9 cellular contexts compared by ENCODE assay signal in genomic region chr2:129253461-129253812, GRCh38.
DNase-seq lines count a peak whose midpoint lies in the region; ATAC-seq, FAIRE-seq and TF ChIP-seq lines count a peak whose summit lies in the region.
"Had no signal": no experiment of that assay in that cellular context is flagged by ENCODE, and none has a peak within 500 bp of the region (broad histone marks: within the 10 kb centered on the region; RNA-seq: fewer than 3 reads in every experiment).

No MANE protein-coding gene starts in this region.

- FAIRE-seq in kidney (lab: Jason Lieb, UNC) (no peak), H54 (lab: Jason Lieb, UNC) (no peak)

- H3K27ac ChIP-seq in adrenal gland (no peak overlapping the region), kidney (ENCODE audit: low read depth in 2 of 2, low read length in 2 of 2) (no peak overlapping the region)

- H3K9me3 ChIP-seq in adrenal gland (replicated peaks in 1 of 3), result no peaks in the 10 kb centered on the region
- peaks cover 0 to under 1% of the 10 kb centered on the region in 2 donors for H3K9me3 ChIP-seq in kidney (ENCODE audit: control insufficient read depth in 1 of 2, low read length in 2 of 2)

- intact Hi-C loops in adrenal gland (cut with DNase I) (no loop called here), kidney (cut with DNase I) (no loop called here)

- in situ Hi-C loops in KBM-7 (cut with MboI; ENCODE audit: low pct_unique_long_range_greater_than_20kb, low sequenced_read_pairs), result no loop called here

- DNase-seq in AG10803 (ENCODE audit: low read depth), result no peak
- peak; percentile 3 for DNase-seq in KBM-7
- DNase-seq in adrenal gland, result peak in 1 of 7 donors; percentile 17
- no peak for DNase-seq in kidney
- DNase-seq in activated T-cell treated with anti-CD3 and anti-CD28 coated beads, Interleukin-2, amount 50 U/mL, for 48 hours, result no peak
- no peak for DNase-seq in EL
- no peak for DNase-seq in H54 (ENCODE audit: insufficient read length, low spot score)
- DNase-seq: T-helper 1 cell had no signal

- TF ChIP-seq POLR2A in adrenal gland (IDR thresholded peaks at IDR 0.05) (no peak), H54 (IDR thresholded peaks at IDR 0.05; ENCODE audit: low read depth, low read length) (no peak)

- 68 to 74% (median 72%) methylated on average over 3 to 5 of the region's 5 CpGs for WGBS in adrenal gland, 4 donors

- H3K4me1 ChIP-seq in adrenal gland (replicated peaks in 1 of 2) (no peaks in the 10 kb centered on the region), kidney (ENCODE audit: control insufficient read depth in 1 of 2, insufficient read depth in 1 of 2, low read depth in 1 of 2, low read length in 2 of 2) (no peaks in the 10 kb centered on the region)

- no peak overlapping the region for H3K4me3 ChIP-seq in AG10803 (ENCODE audit: low read length)
- no peak overlapping the region for H3K4me3 ChIP-seq in adrenal gland
- no peak overlapping the region for H3K4me3 ChIP-seq in kidney (ENCODE audit: low read length in 2 of 2)

- H3K27me3 ChIP-seq in adrenal gland, result no peaks in the 10 kb centered on the region

- TF ChIP-seq CTCF in AG10803 (conservative IDR thresholded peaks at IDR 0.05; ENCODE audit: low read length) (peak; percentile 25), adrenal gland (IDR thresholded peaks at IDR 0.05) (peak in 4 of 6 experiments; percentile 10 to 31 (median 18)), kidney (IDR thresholded peaks at IDR 0.05; ENCODE audit: borderline replicate concordance, extremely low read depth, insufficient read depth) (peak; percentile 10)

- no peak overlapping the region for H3K9ac ChIP-seq in kidney (ENCODE audit: low read length in 2 of 2)

- no peaks in the 10 kb centered on the region for H3K36me3 ChIP-seq in adrenal gland (replicated peaks in 1 of 2)
- H3K36me3 ChIP-seq in kidney (ENCODE audit: control insufficient read depth in 1 of 2, insufficient read depth in 2 of 2, low read length in 2 of 2), result no peaks in the 10 kb centered on the region

- ATAC-seq in GM18907 (IDR thresholded peaks at IDR 0.05; ENCODE audit: unreplicated experiment), result no peak
